ENCODE assay signal across 11 cellular contexts in the genomic region with DNA sequence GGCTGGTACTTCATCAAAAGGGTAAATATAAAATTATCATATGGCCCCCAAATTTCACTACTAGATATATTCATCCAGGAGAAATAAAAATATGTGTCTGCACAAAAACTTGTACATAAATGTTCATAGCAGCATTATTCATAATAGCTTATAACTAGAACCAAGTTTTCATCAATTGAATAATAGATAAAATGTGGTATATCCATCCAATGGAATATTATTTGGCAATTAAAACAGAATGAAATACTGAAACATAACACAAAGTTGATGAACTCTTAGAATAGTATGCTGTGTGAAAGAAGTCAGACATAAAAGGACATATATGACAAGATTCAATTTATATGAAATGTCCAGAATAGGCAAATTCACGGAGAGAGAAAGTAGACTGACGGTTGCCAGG.
"Had no signal": no experiment of that assay in that cellular context is flagged by ENCODE, and none has a peak within 500 bp of the region (broad histone marks: within the 10 kb centered on the region; RNA-seq: fewer than 3 reads in every experiment).

No MANE protein-coding gene starts in this region.

- H3K9me3 ChIP-seq: HAP-1 had no signal

- DNase-seq: GM23248, GOT3, H7, H9, HCEC 1CT, HFFc6 had no signal

- FAIRE-seq: H1, H54 had no signal

- H3K27ac ChIP-seq: GM23248 had no signal

- H3K36me3 ChIP-seq: HAP-1 had no signal

- H2AFZ ChIP-seq: GM23248, GM23338 had no signal

- H3K4me2 ChIP-seq: GM23338 had no signal

- H3K4me1 ChIP-seq: HAP-1 had no signal

- ATAC-seq: GM23338, HCT116 had no signal

- H3K9ac ChIP-seq: GM23248 had no signal

- H3K4me3 ChIP-seq: GM23248, GM23338, HAP-1 had no signal
